Comparison of ENCODE assay signal across 11 cellular contexts in genomic region chr2:37802106-37802791, GRCh38.
DNase-seq lines count a peak whose midpoint lies in the region; ATAC-seq and TF ChIP-seq lines count a peak whose summit lies in the region.
"Had no signal": no experiment of that assay in that cellular context is flagged by ENCODE, and none has a peak within 500 bp of the region (broad histone marks: within the 10 kb centered on the region; RNA-seq: fewer than 3 reads in every experiment).

No MANE protein-coding gene starts in this region.

- 68% methylated on average over 4 of the region's 4 CpGs for WGBS in SK-N-SH (ENCODE audit: low lambda C conversion rate)
- WGBS in upper lobe of left lung, 2 donors = 59 to 65% methylated on average over 4 of the region's 4 CpGs

- H3K4me3 ChIP-seq in SK-N-SH (ENCODE audit: low read depth in 2 of 2, low read length in 1 of 2) (no peak overlapping the region), upper lobe of left lung (no peak overlapping the region)
- H3K4me3 ChIP-seq: thoracic aorta had no signal

- no peaks in the 10 kb centered on the region for H3K36me3 ChIP-seq in SK-N-SH (replicated peaks in 1 of 2; ENCODE audit: control insufficient read depth in 1 of 2, insufficient read depth in 2 of 2, low read length in 1 of 2)
- H3K36me3 ChIP-seq in upper lobe of left lung = no peaks in the 10 kb centered on the region
- H3K36me3 ChIP-seq: thoracic aorta had no signal

- H3K27me3 ChIP-seq in SK-N-SH (ENCODE audit: insufficient read depth) (no peaks in the 10 kb centered on the region), upper lobe of left lung (no peaks in the 10 kb centered on the region)

- H3K27ac ChIP-seq in SK-N-SH (ENCODE audit: low read depth in 2 of 2, low read length in 1 of 2) (peak overlapping the region in 1 of 2 experiments; percentile 76; a peak in 2 of 4 replicates), upper lobe of left lung (peak overlapping the region in 1 of 4 donors; percentile 3)
- H3K27ac ChIP-seq: thoracic aorta had no signal

- TF ChIP-seq EP300 in SK-N-SH (IDR thresholded peaks at IDR 0.05; ENCODE audit: borderline replicate concordance in 1 of 2, low read depth in 1 of 2, low read length in 1 of 2) (no peak), upper lobe of left lung (IDR thresholded peaks at IDR 0.05) (peak in 1 of 4 donors; percentile 78)

- H3K4me2 ChIP-seq in SK-N-SH = peak overlapping the region; percentile 50

- TF ChIP-seq CTCF in SK-N-SH (IDR thresholded peaks at IDR 0.05) = no peak
- no peak for TF ChIP-seq CTCF in upper lobe of left lung (IDR thresholded peaks at IDR 0.05)

- H3K9me3 ChIP-seq in SK-N-SH (no peaks in the 10 kb centered on the region), upper lobe of left lung (no peaks in the 10 kb centered on the region)
- H3K9me3 ChIP-seq: thoracic aorta had no signal

- no peaks in the 10 kb centered on the region for H3K79me2 ChIP-seq in SK-N-SH (ENCODE audit: insufficient read depth)

- H3K4me1 ChIP-seq in SK-N-SH (ENCODE audit: control insufficient read depth in 1 of 2, insufficient read depth in 2 of 2, low read depth in 1 of 2, low read length in 1 of 2) = peaks cover 4 to 17% of the 10 kb centered on the region in 2 experiments
- H3K4me1 ChIP-seq in upper lobe of left lung = peaks cover 0 to 10% (median 4%) of the 10 kb centered on the region in 4 donors

- peak; percentile 7 for DNase-seq in NCI-H748 (lab: John Stamatoyannopoulos, UW; ENCODE audit: unreplicated experiment)
- no peak for DNase-seq in NCI-H748 treated with DMSO at 0.1 percent for 48 hours (lab: John Stamatoyannopoulos, UW)
- DNase-seq in SK-N-SH = no peak
- DNase-seq in islet precursor cell = peak; percentile 80
- DNase-seq in upper lobe of left lung = peak in 1 of 2 donors; percentile 87
- no peak for DNase-seq in germinal center (ENCODE audit: low spot score)
- no peak for DNase-seq in cerebellar nuclear complex (lab: John Stamatoyannopoulos, UW)
- DNase-seq: activated CD8-positive, alpha-beta T cell treated with anti-CD3 and anti-CD28 coated beads for 36 hours; activated naive CD4-positive, alpha-beta T cell treated with Interleukin-2 at 50 U/mL for 16 hours had no signal

- no peak overlapping the region for H2AFZ ChIP-seq in SK-N-SH (ENCODE audit: low read depth)

- CTCF ChIA-PET in SK-N-SH (lab: Yijun Ruan, JAX) = interaction anchor here (0.7 to 1.2 kb wide), 3 partner anchors 10 to 388 kb away, joined by 3 to 4 read pairs (median 3); no protein-coding TSS in a partner anchor

- TF ChIP-seq RAD21 in SK-N-SH (IDR thresholded peaks at IDR 0.05; ENCODE audit: low read length) = no peak

- H4K20me1 ChIP-seq in SK-N-SH (ENCODE audit: insufficient read depth) = no peaks in the 10 kb centered on the region

- peaks cover 22% of the 10 kb centered on the region for H3F3A ChIP-seq in SK-N-SH (replicated peaks; ENCODE audit: insufficient read depth)

- peak; percentile 80 to 94 for ATAC-seq in upper lobe of left lung (ENCODE audit: low FRiP score in 2 of 2)
- ATAC-seq in GM19467 (IDR thresholded peaks at IDR 0.05; ENCODE audit: unreplicated experiment) = no peak
- ATAC-seq: activated CD8-positive, alpha-beta T cell treated with anti-CD3 and anti-CD28 coated beads for 36 hours had no signal

- 0 out of 2 replicates have a peak overlapping the region, but pooled peaks have one; percentile 10 for H3K9ac ChIP-seq in SK-N-SH

- no peak for TF ChIP-seq POLR2A in upper lobe of left lung (IDR thresholded peaks at IDR 0.05)

- POLR2A ChIA-PET in SK-N-SH (lab: Yijun Ruan, JAX) = no interaction called here

- H3K9me2 ChIP-seq in SK-N-SH = no peaks in the 10 kb centered on the region

TF ChIP-seq in SK-N-SH, 30 proteins besides CTCF, POLR2A, EP300 and RAD21:
- TF ChIP-seq FOSL2 (IDR thresholded peaks at IDR 0.05; ENCODE audit: borderline replicate concordance, low read depth) = no peak
- TF ChIP-seq GATA2 (CRISPR knock-in tag; IDR thresholded peaks at IDR 0.05) = no peak
- TF ChIP-seq CHD2 (IDR thresholded peaks at IDR 0.05; ENCODE audit: low read length, partially characterized antibody) = no peak
- no peak for TF ChIP-seq USF1 (IDR thresholded peaks at IDR 0.05; ENCODE audit: borderline replicate concordance, low read depth)
- TF ChIP-seq MAX (IDR thresholded peaks at IDR 0.05; ENCODE audit: low read depth) = no peak
- no peak for TF ChIP-seq TEAD4 (IDR thresholded peaks at IDR 0.05; ENCODE audit: borderline replicate concordance, insufficient read depth)
- no peak for TF ChIP-seq MEF2A (IDR thresholded peaks at IDR 0.05; ENCODE audit: borderline replicate concordance, low read depth)
- TF ChIP-seq RFX5 (IDR thresholded peaks at IDR 0.05; ENCODE audit: low read length) = no peak
- TF ChIP-seq ZBTB33 (IDR thresholded peaks at IDR 0.05; ENCODE audit: borderline replicate concordance, low read depth) = no peak
- no peak for TF ChIP-seq SIN3A (IDR thresholded peaks at IDR 0.05; ENCODE audit: borderline replicate concordance, low read depth, low read length)
- no peak for TF ChIP-seq TAF1 (IDR thresholded peaks at IDR 0.05; ENCODE audit: borderline replicate concordance, low read depth, low read length)

Comparison
In these comparisons a context has a peak if more than half of its experiments do, and no peak if none do; other contexts are left out.
1. DNase-seq: peak in NCI-H748 (single experiment) and islet precursor cell (single experiment); none in NCI-H748 treated with DMSO at 0.1 percent for 48 hours (single experiment), SK-N-SH (single experiment), germinal center (single experiment) and cerebellar nuclear complex (0 of 2).